In the genomic region with DNA sequence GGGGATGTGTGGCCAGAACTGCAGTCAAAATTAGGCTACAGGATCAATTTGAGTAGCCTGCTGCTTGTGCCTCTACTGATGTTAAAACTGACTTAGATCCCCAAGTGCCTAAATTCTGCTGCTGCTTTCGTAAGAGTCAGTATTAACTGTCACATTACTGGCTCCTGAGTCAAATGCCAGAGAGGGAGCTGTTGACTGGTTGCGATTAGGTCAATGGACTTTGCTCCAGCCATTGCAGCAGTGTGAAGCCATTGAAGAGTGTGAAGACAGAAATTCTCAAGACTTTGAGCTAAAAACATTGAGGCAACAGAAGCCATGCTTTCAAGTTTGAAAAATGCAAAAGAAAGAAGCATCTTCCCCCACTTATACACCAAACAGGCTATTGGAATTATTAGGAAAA, we compare ENCODE assay signal across 32 cellular contexts.
"Had no signal": no experiment of that assay in that cellular context is flagged by ENCODE, and none has a peak within 500 bp of the region (broad histone marks: within the 10 kb centered on the region; RNA-seq: fewer than 3 reads in every experiment).

No MANE protein-coding gene starts in this region.

- H3K4me1 ChIP-seq: ascending aorta had no signal

- H3K36me3 ChIP-seq: ascending aorta, cardiac muscle cell had no signal

- DNase-seq: activated B cell treated with CpG ODN at 0.5 μM for 24 hours; activated CD4-positive, alpha-beta memory T cell treated with anti-CD3 and anti-CD28 coated beads for 36 hours; activated CD4-positive, alpha-beta T cell treated with anti-CD3 and anti-CD28 coated beads for 4 hours; activated CD4-positive, alpha-beta T cell treated with anti-CD3 and anti-CD28 coated beads, Interleukin-2, amount 10 ng/mL, durations not matched to agents 24 days and 14 days; activated CD4-positive, alpha-beta T cell treated with anti-CD3 and anti-CD28 coated beads, Interleukin-2, amount 50 U/mL, for 1 hour; activated CD4-positive, alpha-beta T cell treated with anti-CD3 and anti-CD28 coated beads, Interleukin-2, amount 50 U/mL, for 4 hours; activated CD4-positive, CD25-positive, alpha-beta regulatory T cell treated with anti-CD3 and anti-CD28 coated beads, Interleukin-2, amount 50 U/mL, for 72 hours; activated CD8-positive, alpha-beta memory T cell treated with anti-CD3 and anti-CD28 coated beads, Interleukin-2, amount 50 U/mL, for 4 hours; activated CD8-positive, alpha-beta T cell treated with anti-CD3 and anti-CD28 coated beads for 36 hours; activated effector memory CD4-positive, alpha-beta T cell treated with anti-CD3 and anti-CD28 coated beads, Interleukin-2, amount 50 U/mL, for 16 hours; activated gamma-delta T cell treated with Interleukin-2 at 50 U/mL for 16 hours; activated naive CD4-positive, alpha-beta T cell; activated naive CD4-positive, alpha-beta T cell treated with anti-CD3 and anti-CD28 coated beads for 36 hours; activated naive CD4-positive, alpha-beta T cell treated with anti-CD3 and anti-CD28 coated beads, Interleukin-2, amount 50 U/mL, for 16 hours; activated naive CD8-positive, alpha-beta T cell treated with anti-CD3 and anti-CD28 coated beads, Interleukin-2, amount 10 ng/mL, durations not matched to agents 7 days and 5 days; activated naive CD8-positive, alpha-beta T cell treated with anti-CD3 and anti-CD28 coated beads, Interleukin-2, amount 50 U/mL, for 24 hours; activated T-cell treated with anti-CD3 and anti-CD28 coated beads for 4 hours; activated T-cell treated with anti-CD3 and anti-CD28 coated beads, Interleukin-2, amount 50 U/mL, for 1 hour; activated T-cell treated with anti-CD3 and anti-CD28 coated beads, Interleukin-2, amount 50 U/mL, for 4 hours; activated T-cell treated with anti-CD3 and anti-CD28 coated beads, Interleukin-2, amount 50 U/mL, for 72 hours; amygdala; anterior cingulate cortex; caudate nucleus; cerebellar nuclear complex; T-helper 1 cell; T-helper 2 cell; T-helper 9 cell had no signal

- H3K4me3 ChIP-seq: ascending aorta, cardiac muscle cell had no signal

- H3K27ac ChIP-seq: ascending aorta, cardiac muscle cell, VCaP had no signal

- ATAC-seq: activated CD8-positive, alpha-beta T cell treated with anti-CD3 and anti-CD28 coated beads for 36 hours; activated naive CD4-positive, alpha-beta T cell treated with anti-CD3 and anti-CD28 coated beads, Interleukin-2, amount 50 U/mL, for 72 hours; activated naive CD8-positive, alpha-beta T cell treated with anti-CD3 and anti-CD28 coated beads, Interleukin-2, amount 50 U/mL, for 24 hours; activated T-cell treated with anti-CD3 and anti-CD28 coated beads, Interleukin-2, amount 50 U/mL, for 4 hours; activated T-cell treated with anti-CD3 and anti-CD28 coated beads, Interleukin-2, amount 50 U/mL, for 72 hours; activated T-helper 17 cell treated with anti-CD3 and anti-CD28 coated beads, Interleukin-2, amount 50 U/mL, for 72 hours had no signal

- H3K27me3 ChIP-seq: ascending aorta, cardiac muscle cell had no signal
